8 cellular contexts compared by ENCODE assay signal in genomic region chr11:130146797-130147196, GRCh38. TPM values are rescaled to one million over a fixed set of nuclear protein-coding genes. Genes with fewer than 3 reads are reported as not detected.
DNase-seq lines count a peak whose midpoint lies in the region; ATAC-seq lines count a peak whose summit lies in the region.

No MANE protein-coding gene starts in this region.

- no peak overlapping the region for H3K4me3 ChIP-seq in esophagus (ENCODE audit: low read depth in 1 of 2, low read length in 2 of 2)

- H3K27ac ChIP-seq in esophagus (ENCODE audit: low read depth in 2 of 2, low read length in 1 of 2): peak overlapping the region; percentile 85

- WGBS in esophagus, 2 donors: 40 to 59% methylated on average over 5 of the region's 5 CpGs

- no peaks in the 10 kb centered on the region for H3K27me3 ChIP-seq in esophagus (ENCODE audit: control insufficient read depth in 1 of 2, insufficient read depth in 2 of 2, low read length in 2 of 2)

- H3K4me1 ChIP-seq in esophagus (ENCODE audit: control insufficient read depth in 2 of 2, insufficient read depth in 2 of 2, low read length in 1 of 2): peaks cover 2 to 4% of the 10 kb centered on the region in 2 donors

- DNase-seq in OCI-M1 (lab: John Stamatoyannopoulos, UW) (peak; percentile 70), pons (ENCODE audit: low spot score) (peak; percentile 92), NCI-H2196 (lab: John Stamatoyannopoulos, UW; ENCODE audit: unreplicated experiment) (no peak), NCI-H345 (lab: John Stamatoyannopoulos, UW) (no peak), NCI-H2081 treated with DMSO at 0.1 percent for 48 hours (lab: John Stamatoyannopoulos, UW) (no peak)
- no peak for DNase-seq in stimulated activated CD4-positive, alpha-beta T cell treated with anti-CD3 and anti-CD28 coated beads, Interleukin-4, amount 100 ng/mL, for 4 hours

- peak; percentile 43 for ATAC-seq in GM18498 (IDR thresholded peaks at IDR 0.05; ENCODE audit: unreplicated experiment)

- H3K9me3 ChIP-seq in esophagus (ENCODE audit: control insufficient read depth in 2 of 2, insufficient read depth in 1 of 2, low read depth in 1 of 2, low read length in 1 of 2): no peaks in the 10 kb centered on the region

- peaks cover 10 to 14% of the 10 kb centered on the region in 2 donors for H3K36me3 ChIP-seq in esophagus (ENCODE audit: control insufficient read depth in 2 of 2, insufficient read depth in 2 of 2, low read length in 1 of 2)

RNA-seq across cellular contexts. Expression of gene ST14, which starts 12.8 kb away (rescaled TPM):
- 10 to 100 TPM; 69.6 to 86.4 TPM for polyA plus RNA-seq in esophagus

Comparison
In these comparisons a context has a peak if more than half of its experiments do, and no peak if none do; other contexts are left out.
1. DNase-seq: peak in OCI-M1 (single experiment) and pons (single experiment); none in NCI-H2196 (single experiment), NCI-H345 (single experiment), NCI-H2081 treated with DMSO at 0.1 percent for 48 hours (single experiment) and stimulated activated CD4-positive, alpha-beta T cell treated with anti-CD3 and anti-CD28 coated beads, Interleukin-4, amount 100 ng/mL, for 4 hours (0 of 2).